In genomic region chr18:59448546-59448945, GRCh38 we compare ENCODE assay signal across 16 cellular contexts.
DNase-seq lines count a peak whose midpoint lies in the region; FAIRE-seq and TF ChIP-seq lines count a peak whose summit lies in the region.
"Had no signal": no experiment of that assay in that cellular context is flagged by ENCODE, and none has a peak within 500 bp of the region (broad histone marks: within the 10 kb centered on the region; RNA-seq: fewer than 3 reads in every experiment).

No MANE protein-coding gene starts in this region.

- H3K27ac Mint-ChIP-seq in immature natural killer cell, result no peak overlapping the region
- H3K27ac Mint-ChIP-seq: CD8-positive, alpha-beta memory T cell; H9 had no signal

- peaks cover 10% of the 10 kb centered on the region; the same call in 1 of the 2 replicates for H3F3A ChIP-seq in GM23248 (ENCODE audit: insufficient read depth)

- H3K4me3 ChIP-seq in AG09309 (ENCODE audit: control insufficient read depth, low read depth, low read length) (no peak overlapping the region), GM23248 (no peak overlapping the region), bronchial epithelial cell (ENCODE audit: low read depth, low read length) (no peak overlapping the region), fibroblast of villous mesenchyme (ENCODE audit: low read depth, low read length) (no peak overlapping the region)
- H3K4me3 ChIP-seq: PC-9 had no signal

- H3K4me2 ChIP-seq in GM23248 (ENCODE audit: unreplicated experiment), result no peak overlapping the region
- H3K4me2 ChIP-seq: PC-9, SK-N-SH had no signal

- H3K36me3 ChIP-seq in GM23248 (ENCODE audit: low read depth), result no peaks in the 10 kb centered on the region
- no peaks in the 10 kb centered on the region for H3K36me3 ChIP-seq in bronchial epithelial cell (ENCODE audit: control insufficient read depth, insufficient read depth, low read length)

- H3K9ac ChIP-seq in GM23248, result no peak overlapping the region
- H3K9ac ChIP-seq: SK-N-SH had no signal

- H3K9me2 ChIP-seq in GM23248 (ENCODE audit: insufficient read depth), result no peaks in the 10 kb centered on the region
- H3K9me2 ChIP-seq: SK-N-SH had no signal

- no peaks in the 10 kb centered on the region for H3K9me3 ChIP-seq in GM23248 (ENCODE audit: low read depth)
- H3K9me3 ChIP-seq: SK-N-SH had no signal

- H3K36me3 Mint-ChIP-seq in immature natural killer cell, result no peaks in the 10 kb centered on the region
- H3K36me3 Mint-ChIP-seq: CD8-positive, alpha-beta memory T cell had no signal

- H3K9me3 Mint-ChIP-seq in immature natural killer cell, result no peaks in the 10 kb centered on the region
- H3K9me3 Mint-ChIP-seq: H9 had no signal

- peaks cover 0 to 3% (median 1%) of the 10 kb centered on the region in 3 donors for H3K27me3 Mint-ChIP-seq in immature natural killer cell (ENCODE audit: low read depth in 3 of 3)

- H4K20me1 ChIP-seq in GM23248 (ENCODE audit: insufficient read depth), result no peaks in the 10 kb centered on the region

- no peaks in the 10 kb centered on the region for H3K4me1 Mint-ChIP-seq in immature natural killer cell
- H3K4me1 Mint-ChIP-seq: CD8-positive, alpha-beta memory T cell had no signal

- no peaks in the 10 kb centered on the region for H3K79me2 ChIP-seq in GM23248 (ENCODE audit: insufficient read depth)

- DNase-seq in AG09309 (ENCODE audit: low read depth), result peak; percentile 61
- peak; percentile 83 for DNase-seq in GM23248
- DNase-seq in bronchial epithelial cell (ENCODE audit: low read depth), result peak; percentile 23
- DNase-seq in fibroblast of villous mesenchyme (ENCODE audit: low read depth), result peak; percentile 11
- no peak for DNase-seq in NCI-H524 treated with DMSO at 0.1 percent for 48 hours (lab: John Stamatoyannopoulos, UW)
- no peak for DNase-seq in immature natural killer cell
- no peak for DNase-seq in occipital lobe (lab: John Stamatoyannopoulos, UW)
- DNase-seq in AML-193 (lab: John Stamatoyannopoulos, UW), result no peak
- DNase-seq: CD8-positive, alpha-beta memory T cell; H9; KBM-7; NCI-H1048; NCI-H146; NCI-H2107; PC-9; SK-N-SH had no signal

- no peaks in the 10 kb centered on the region for H3K4me1 ChIP-seq in GM23248 (ENCODE audit: insufficient read depth)

- in situ Hi-C loops in GM23248 (cut with MboI), result no loop called here

- H3K4me3 Mint-ChIP-seq in immature natural killer cell, result no peak overlapping the region
- H3K4me3 Mint-ChIP-seq: CD8-positive, alpha-beta memory T cell; H9 had no signal

- 50 to 56% methylated on average over 4 of the region's 4 CpGs for WGBS in GM23248 (ENCODE audit: low coverage in 1 of 2, low lambda C conversion rate in 2 of 2, missing lambda C conversion rate in 2 of 2), 2 experiments

- no peaks in the 10 kb centered on the region for H3K27me3 ChIP-seq in GM23248 (replicated peaks; ENCODE audit: insufficient read depth)
- no peaks in the 10 kb centered on the region for H3K27me3 ChIP-seq in bronchial epithelial cell (ENCODE audit: control insufficient read depth, insufficient read depth, low read length)

- TF ChIP-seq CTCF in AG09309 (IDR thresholded peaks at IDR 0.05; ENCODE audit: control insufficient read depth, insufficient read depth, low read depth, low read length, missing control alignments) (no peak), bronchial epithelial cell (IDR thresholded peaks at IDR 0.05; ENCODE audit: insufficient read depth, low read length, severe bottlenecking) (no peak), fibroblast of villous mesenchyme (IDR thresholded peaks at IDR 0.05; ENCODE audit: insufficient read depth, low read depth, low read length) (no peak)

- FAIRE-seq in bronchial epithelial cell (lab: Jason Lieb, UNC), result no peak

- H3K27ac ChIP-seq in GM23248, result peak overlapping the region; percentile 27; the same call in 1 of the 2 replicates
- H3K27ac ChIP-seq: PC-9 had no signal

- no peak overlapping the region for H2AFZ ChIP-seq in GM23248
- H2AFZ ChIP-seq: PC-9 had no signal

Comparison
In these comparisons a context has a peak if more than half of its experiments do, and no peak if none do; other contexts are left out.
1. DNase-seq: peak in AG09309 (single experiment), GM23248 (single experiment), bronchial epithelial cell (single experiment) and fibroblast of villous mesenchyme (single experiment); none in NCI-H524 treated with DMSO at 0.1 percent for 48 hours (single experiment), immature natural killer cell (0 of 3), occipital lobe (single experiment) and AML-193 (0 of 2).